ENCODE assay signal across 8 cellular contexts in the genomic region with DNA sequence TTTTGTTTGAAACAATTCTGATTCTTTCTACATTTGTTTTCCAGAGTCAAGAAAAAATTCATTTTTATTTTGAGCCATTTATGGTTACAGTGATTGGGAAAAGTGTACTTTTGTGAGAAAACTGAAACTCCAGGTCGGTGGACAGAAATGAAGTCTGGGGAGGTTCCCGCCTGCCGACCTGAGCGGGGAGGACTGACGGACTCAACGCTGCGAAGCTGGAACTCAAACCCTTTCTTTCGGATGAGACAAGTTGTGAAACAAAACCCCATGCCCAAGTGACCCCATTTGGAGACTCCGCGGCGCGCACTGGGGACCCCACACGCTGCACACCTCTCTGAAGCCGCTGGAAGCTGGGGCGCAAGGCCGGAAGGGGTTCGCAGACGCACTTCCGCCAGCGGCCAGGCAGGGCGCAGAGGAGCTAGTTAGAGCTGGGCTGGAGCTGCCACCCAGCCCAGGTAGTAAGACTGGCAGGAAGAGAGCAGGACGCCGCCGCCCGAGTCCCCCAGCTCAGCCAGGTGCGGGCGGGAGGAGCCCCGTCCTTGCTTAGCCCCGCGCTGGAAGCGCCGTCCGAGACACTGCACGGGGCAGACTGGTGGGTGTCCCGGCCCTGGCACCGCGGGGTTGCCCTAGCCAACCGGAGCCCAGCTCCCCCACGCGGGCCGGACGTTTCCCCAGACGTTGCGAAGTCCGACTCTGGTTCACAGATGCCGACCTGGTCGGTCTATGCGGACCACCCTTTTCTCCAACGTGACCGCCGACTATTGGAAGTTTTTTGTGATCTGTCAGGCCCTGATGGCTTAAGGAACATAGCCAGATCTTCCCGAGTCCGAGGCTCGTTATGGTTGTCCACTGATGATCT. TPM values are rescaled to one million over a fixed set of nuclear protein-coding genes. Genes with fewer than 3 reads are reported as not detected.
DNase-seq lines count a peak whose midpoint lies in the region; ATAC-seq and TF ChIP-seq lines count a peak whose summit lies in the region.

No MANE protein-coding gene starts in this region.

- no peaks in the 10 kb centered on the region; the same call in 1 of the 3 replicates for H3K9me3 Mint-ChIP-seq in GM23338

- H3K27ac ChIP-seq in GM23338 (ENCODE audit: low read depth) (no peak overlapping the region), gastroesophageal sphincter (peak overlapping the region; percentile 44 to 89 (median 87)), neutrophil (peak overlapping the region; percentile 79), subcutaneous abdominal adipose tissue (ENCODE audit: low read depth, low read length) (peak overlapping the region; percentile 54)

- peak overlapping the region; percentile 84 for H3K27ac Mint-ChIP-seq in GM23338

- H3K36me3 Mint-ChIP-seq in GM23338 (ENCODE audit: low read depth): no peaks in the 10 kb centered on the region

- 0 to 1% methylated on average over 7 to 12 of the region's 54 CpGs for WGBS in gastroesophageal sphincter (ENCODE audit: low coverage in 1 of 2), 2 donors

- TF ChIP-seq CTCF in GM23338 (conservative IDR thresholded peaks at IDR 0.05; ENCODE audit: low read depth in 2 of 2) (peak; percentile 36 to 48), gastroesophageal sphincter (IDR thresholded peaks at IDR 0.05) (peak; percentile 34 to 74 (median 68)), neutrophil (IDR thresholded peaks at IDR 0.05) (peak; percentile 77)

- H3K4me2 ChIP-seq in GM23338: peak overlapping the region; percentile 94

- peak overlapping the region; percentile 98 for H2AFZ ChIP-seq in GM23338

- H3K36me3 ChIP-seq in GM23338 (ENCODE audit: insufficient read depth) (no peaks in the 10 kb centered on the region), gastroesophageal sphincter (no peaks in the 10 kb centered on the region), neutrophil (no peaks in the 10 kb centered on the region), subcutaneous abdominal adipose tissue (ENCODE audit: control insufficient read depth in 5 of 5, insufficient read depth in 5 of 5, low read length in 5 of 5) (no peaks in the 10 kb centered on the region)

- peaks cover 19% of the 10 kb centered on the region; the same call in 1 of the 2 replicates for H3K27me3 ChIP-seq in GM23338 (ENCODE audit: insufficient read depth)
- H3K27me3 ChIP-seq in gastroesophageal sphincter: no peaks in the 10 kb centered on the region
- peaks cover 37% of the 10 kb centered on the region for H3K27me3 ChIP-seq in neutrophil
- H3K27me3 ChIP-seq in subcutaneous abdominal adipose tissue (ENCODE audit: control insufficient read depth in 5 of 5, insufficient read depth in 4 of 5, low read length in 5 of 5): no peaks in the 10 kb centered on the region

- H3K4me3 ChIP-seq in GM23338 (peak overlapping the region; percentile 89), gastroesophageal sphincter (peak overlapping the region; percentile 72 to 95), neutrophil (ENCODE audit: low read depth in 1 of 2, low read length in 1 of 2) (peak overlapping the region; percentile 67 to 75), subcutaneous abdominal adipose tissue (ENCODE audit: low read depth in 1 of 5, low read length in 5 of 5) (peak overlapping the region; percentile 84 to 98 (median 90))

- peak overlapping the region; percentile 76 for H3K4me3 Mint-ChIP-seq in GM23338

- H3K4me1 ChIP-seq in GM23338 (ENCODE audit: insufficient read depth) (no peaks in the 10 kb centered on the region), gastroesophageal sphincter (peaks cover 0 to 5% (median 0%) of the 10 kb centered on the region in 3 donors), neutrophil (ENCODE audit: control insufficient read depth in 1 of 2, insufficient read depth in 1 of 2, low read depth in 1 of 2, low read length in 1 of 2) (peaks cover 7 to 9% of the 10 kb centered on the region in 2 experiments), subcutaneous abdominal adipose tissue (ENCODE audit: control insufficient read depth in 5 of 5, insufficient read depth in 5 of 5, low read length in 5 of 5) (peaks cover 0 to 14% (median 7%) of the 10 kb centered on the region in 5 donors)

- H3K9me2 ChIP-seq in GM23338 (ENCODE audit: insufficient read depth): no peaks in the 10 kb centered on the region

- no peaks in the 10 kb centered on the region for H3K79me2 ChIP-seq in GM23338 (replicated peaks; ENCODE audit: insufficient read depth)

- H3K4me1 Mint-ChIP-seq in GM23338: no peaks in the 10 kb centered on the region

- no peaks in the 10 kb centered on the region for H3K9me3 ChIP-seq in gastroesophageal sphincter
- no peaks in the 10 kb centered on the region for H3K9me3 ChIP-seq in neutrophil
- H3K9me3 ChIP-seq in subcutaneous abdominal adipose tissue (ENCODE audit: control insufficient read depth in 5 of 5, low read length in 5 of 5): no peaks in the 10 kb centered on the region

- H4K20me1 ChIP-seq in GM23338 (replicated peaks; ENCODE audit: insufficient read depth): no peaks in the 10 kb centered on the region

- H3F3A ChIP-seq in GM23338 (replicated peaks; ENCODE audit: low read depth): no peaks in the 10 kb centered on the region

- H3K9ac ChIP-seq in subcutaneous abdominal adipose tissue (ENCODE audit: low read length in 5 of 5): peak overlapping the region; percentile 76 to 95 (median 86)

- peaks cover 11% of the 10 kb centered on the region for H3K27me3 Mint-ChIP-seq in GM23338 (ENCODE audit: insufficient read depth, low read depth, poor library complexity)

- DNase-seq in ELR (ENCODE audit: low read depth) (peak; percentile 85), GM23338 (ENCODE audit: low spot score) (peak; percentile 95), LoVo (ENCODE audit: low spot score) (peak; percentile 81)
- DNase-seq in activated gamma-delta T cell treated with anti-CD3 and anti-CD28 coated beads, Interleukin-2, amount 50 U/mL, for 16 hours (ENCODE audit: low read depth): peak; percentile 72

- ATAC-seq in GM23338 (peak; percentile 99), gastroesophageal sphincter (peak; percentile 99)

- TF ChIP-seq POLR2A in Raji (IDR thresholded peaks at IDR 0.05; ENCODE audit: insufficient read depth, low read depth, low read length) (peak; percentile 92), gastroesophageal sphincter (IDR thresholded peaks at IDR 0.05) (peak; percentile 41 to 52)

- TF ChIP-seq EP300 in gastroesophageal sphincter (IDR thresholded peaks at IDR 0.05): no peak

TF ChIP-seq in GM23338, 12 proteins besides CTCF, POLR2A, EP300 and RAD21:
- TF ChIP-seq, protein P1, sequence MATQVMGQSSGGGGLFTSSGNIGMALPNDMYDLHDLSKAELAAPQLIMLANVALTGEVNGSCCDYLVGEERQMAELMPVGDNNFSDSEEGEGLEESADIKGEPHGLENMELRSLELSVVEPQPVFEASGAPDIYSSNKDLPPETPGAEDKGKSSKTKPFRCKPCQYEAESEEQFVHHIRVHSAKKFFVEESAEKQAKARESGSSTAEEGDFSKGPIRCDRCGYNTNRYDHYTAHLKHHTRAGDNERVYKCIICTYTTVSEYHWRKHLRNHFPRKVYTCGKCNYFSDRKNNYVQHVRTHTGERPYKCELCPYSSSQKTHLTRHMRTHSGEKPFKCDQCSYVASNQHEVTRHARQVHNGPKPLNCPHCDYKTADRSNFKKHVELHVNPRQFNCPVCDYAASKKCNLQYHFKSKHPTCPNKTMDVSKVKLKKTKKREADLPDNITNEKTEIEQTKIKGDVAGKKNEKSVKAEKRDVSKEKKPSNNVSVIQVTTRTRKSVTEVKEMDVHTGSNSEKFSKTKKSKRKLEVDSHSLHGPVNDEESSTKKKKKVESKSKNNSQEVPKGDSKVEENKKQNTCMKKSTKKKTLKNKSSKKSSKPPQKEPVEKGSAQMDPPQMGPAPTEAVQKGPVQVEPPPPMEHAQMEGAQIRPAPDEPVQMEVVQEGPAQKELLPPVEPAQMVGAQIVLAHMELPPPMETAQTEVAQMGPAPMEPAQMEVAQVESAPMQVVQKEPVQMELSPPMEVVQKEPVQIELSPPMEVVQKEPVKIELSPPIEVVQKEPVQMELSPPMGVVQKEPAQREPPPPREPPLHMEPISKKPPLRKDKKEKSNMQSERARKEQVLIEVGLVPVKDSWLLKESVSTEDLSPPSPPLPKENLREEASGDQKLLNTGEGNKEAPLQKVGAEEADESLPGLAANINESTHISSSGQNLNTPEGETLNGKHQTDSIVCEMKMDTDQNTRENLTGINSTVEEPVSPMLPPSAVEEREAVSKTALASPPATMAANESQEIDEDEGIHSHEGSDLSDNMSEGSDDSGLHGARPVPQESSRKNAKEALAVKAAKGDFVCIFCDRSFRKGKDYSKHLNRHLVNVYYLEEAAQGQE (IDR thresholded peaks at IDR 0.05; ENCODE audit: unreplicated experiment): no peak
- TF ChIP-seq, protein P2, sequence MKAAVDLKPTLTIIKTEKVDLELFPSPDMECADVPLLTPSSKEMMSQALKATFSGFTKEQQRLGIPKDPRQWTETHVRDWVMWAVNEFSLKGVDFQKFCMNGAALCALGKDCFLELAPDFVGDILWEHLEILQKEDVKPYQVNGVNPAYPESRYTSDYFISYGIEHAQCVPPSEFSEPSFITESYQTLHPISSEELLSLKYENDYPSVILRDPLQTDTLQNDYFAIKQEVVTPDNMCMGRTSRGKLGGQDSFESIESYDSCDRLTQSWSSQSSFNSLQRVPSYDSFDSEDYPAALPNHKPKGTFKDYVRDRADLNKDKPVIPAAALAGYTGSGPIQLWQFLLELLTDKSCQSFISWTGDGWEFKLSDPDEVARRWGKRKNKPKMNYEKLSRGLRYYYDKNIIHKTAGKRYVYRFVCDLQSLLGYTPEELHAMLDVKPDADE (IDR thresholded peaks at IDR 0.05): peak; percentile 53
- peak; percentile 81 for TF ChIP-seq POLR2AphosphoS5 (IDR thresholded peaks at IDR 0.05; ENCODE audit: low read depth)

RNA-seq across cellular contexts. Expression of a gene that starts 19.8 kb away (rescaled TPM):
- total RNA-seq in GM23338 (2014; rRNA removed; shearing (Covaris generic)): 4.7 and 10.3 TPM in 2 replicates
- polyA plus RNA-seq in GM23338 (2016; fragmentation: Nextera tagmentation; extraction: Ambion mirVana): 9.2 and 12.9 TPM in 2 replicates
- total RNA-seq in gastroesophageal sphincter: 1 to 10 TPM; 4.4 to 7.1 (median 5.0) TPM

RNA-seq across cellular contexts. Expression of a gene that starts 24.3 kb away (rescaled TPM):
- 5.5 and 7.6 TPM in 2 replicates for total RNA-seq in GM23338 (2014; rRNA removed; shearing (Covaris generic))
- 7.7 and 8.9 TPM in 2 replicates for polyA plus RNA-seq in GM23338 (2016; fragmentation: Nextera tagmentation; extraction: Ambion mirVana)
- 1 to 10 TPM in 1 of 4 donors, under 1 TPM in 3; 0.77 to 1.6 (median 0.80) TPM for total RNA-seq in gastroesophageal sphincter

RNA-seq across cellular contexts. Expression of a gene that starts 37.1 kb away (rescaled TPM):
- 21.3 and 22.6 TPM in 2 replicates for total RNA-seq in GM23338 (2014; rRNA removed; shearing (Covaris generic))
- polyA plus RNA-seq in GM23338 (2016; fragmentation: Nextera tagmentation; extraction: Ambion mirVana): 4.0 and 4.2 TPM in 2 replicates
- total RNA-seq in gastroesophageal sphincter: 10 to 100 TPM; 22.0 to 32.7 (median 29.6) TPM
